Comparison of ENCODE assay signal across 22 cellular contexts in the genomic region with DNA sequence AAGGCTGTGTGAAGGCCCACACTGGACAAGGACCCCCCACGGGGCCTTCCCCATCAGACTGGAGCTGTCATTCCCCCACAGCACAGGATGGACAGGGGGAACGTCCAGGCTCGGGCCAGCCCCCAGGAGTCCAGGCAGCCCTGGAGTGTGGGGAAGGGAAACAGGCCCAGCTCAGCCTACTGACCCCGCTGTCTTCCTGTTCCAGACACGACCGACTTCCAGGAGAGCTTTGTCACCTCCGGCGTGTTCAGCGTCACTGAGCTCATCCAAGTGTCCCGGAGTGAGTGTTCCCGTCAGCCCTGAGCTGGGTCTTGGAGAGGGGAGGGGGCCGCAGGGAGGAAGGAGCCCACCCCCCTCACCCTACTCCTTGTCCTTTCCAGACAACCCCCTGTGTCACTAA. TPM values are rescaled to one million over a fixed set of nuclear protein-coding genes. Genes with fewer than 3 reads are reported as not detected.
DNase-seq lines count a peak whose midpoint lies in the region; ATAC-seq and TF ChIP-seq lines count a peak whose summit lies in the region.
"Had no signal": no experiment of that assay in that cellular context is flagged by ENCODE, and none has a peak within 500 bp of the region (broad histone marks: within the 10 kb centered on the region; RNA-seq: fewer than 3 reads in every experiment).

No MANE protein-coding gene starts in this region.

- H3K9me3 Mint-ChIP-seq in activated CD4-positive, alpha-beta memory T cell treated with anti-CD3 and anti-CD28 coated beads for 36 hours, result peaks cover 8% of the 10 kb centered on the region
- H3K9me3 Mint-ChIP-seq: central memory CD8-positive, alpha-beta T cell; nephron had no signal

- TF ChIP-seq POLR2A in heart left ventricle (IDR thresholded peaks at IDR 0.05) (no peak), gastroesophageal sphincter (IDR thresholded peaks at IDR 0.05) (no peak)

- no peak for TF ChIP-seq EP300 in gastroesophageal sphincter (IDR thresholded peaks at IDR 0.05)

- H3K27me3 ChIP-seq in heart left ventricle (no peaks in the 10 kb centered on the region), gastroesophageal sphincter (no peaks in the 10 kb centered on the region), rectal smooth muscle tissue (ENCODE audit: control insufficient read depth, insufficient read depth, low read length) (no peaks in the 10 kb centered on the region), upper lobe of right lung (no peaks in the 10 kb centered on the region)

- H3K27ac ChIP-seq in heart left ventricle (peak overlapping the region; percentile 3 to 96 (median 87)), gastroesophageal sphincter (peak overlapping the region; percentile 72 to 95 (median 92)), rectal smooth muscle tissue (ENCODE audit: low read depth, low read length) (peak overlapping the region; percentile 80), upper lobe of right lung (peak overlapping the region; percentile 84)

- H3K4me3 ChIP-seq in heart left ventricle (no peak overlapping the region), gastroesophageal sphincter (no peak overlapping the region), rectal smooth muscle tissue (ENCODE audit: low read length) (no peak overlapping the region), upper lobe of right lung (no peak overlapping the region)

- TF ChIP-seq CTCF in heart left ventricle (IDR thresholded peaks at IDR 0.05) (no peak), gastroesophageal sphincter (IDR thresholded peaks at IDR 0.05) (no peak), upper lobe of right lung (IDR thresholded peaks at IDR 0.05) (no peak)

- H3K36me3 ChIP-seq in heart left ventricle, result peaks cover 0 to 58% (median 43%) of the 10 kb centered on the region in 9 donors
- peaks cover 0 to 60% of the 10 kb centered on the region in 2 donors for H3K36me3 ChIP-seq in gastroesophageal sphincter
- H3K36me3 ChIP-seq in rectal smooth muscle tissue (ENCODE audit: control insufficient read depth, insufficient read depth, low read length), result peaks cover 9% of the 10 kb centered on the region
- peaks cover 37% of the 10 kb centered on the region for H3K36me3 ChIP-seq in upper lobe of right lung

- peaks cover 15% of the 10 kb centered on the region for H3K36me3 Mint-ChIP-seq in activated CD4-positive, alpha-beta memory T cell treated with anti-CD3 and anti-CD28 coated beads for 36 hours

- H3K4me3 Mint-ChIP-seq in activated CD4-positive, alpha-beta memory T cell treated with anti-CD3 and anti-CD28 coated beads for 36 hours, result no peak overlapping the region

- no peak for DNase-seq in heart left ventricle
- no peak for DNase-seq in Right ventricle myocardium inferior (ENCODE audit: missing footprints)
- DNase-seq in upper lobe of right lung, result no peak
- DNase-seq in activated CD4-positive, alpha-beta memory T cell treated with anti-CD3 and anti-CD28 coated beads for 36 hours, result no peak
- DNase-seq in stimulated activated naive CD8-positive, alpha-beta T cell treated with anti-CD3 and anti-CD28 coated beads, Interleukin-15, Interleukin-2, amounts not matched to agents 100 U/mL and 50 U/mL, for 24 hours, result no peak
- DNase-seq in LoVo (ENCODE audit: low spot score), result no peak
- DNase-seq: GDM1; mammary epithelial cell; NCI-H187; retina; SHP77; stimulated activated CD4-positive, alpha-beta T cell treated with anti-CD3 and anti-CD28 coated beads, Interleukin-2, amount 100 ng/mL, for 24 hours had no signal

- H3K9me3 ChIP-seq in heart left ventricle (no peaks in the 10 kb centered on the region), gastroesophageal sphincter (no peaks in the 10 kb centered on the region), upper lobe of right lung (no peaks in the 10 kb centered on the region)

- ATAC-seq in heart left ventricle (no peak), Right ventricle myocardium inferior (no peak), gastroesophageal sphincter (no peak), upper lobe of right lung (no peak)
- no peak for ATAC-seq in stimulated activated naive CD8-positive, alpha-beta T cell treated with anti-CD3 and anti-CD28 coated beads, Interleukin-15, Interleukin-2, amounts not matched to agents 100 U/mL and 50 U/mL, for 24 hours

- WGBS in heart left ventricle, 4 donors, result 57 to 84% (median 65%) methylated on average over 7 to 12 of the region's 12 CpGs
- 58 to 80% methylated on average over 1 to 4 of the region's 12 CpGs for WGBS in gastroesophageal sphincter (ENCODE audit: low coverage in 1 of 2), 2 donors

- POLR2A ChIA-PET in activated CD4-positive, alpha-beta memory T cell treated with anti-CD3 and anti-CD28 coated beads for 36 hours (lab: Charles Lee), result no interaction called here

- H3K4me1 ChIP-seq in heart left ventricle (peaks cover 7 to 55% (median 37%) of the 10 kb centered on the region in 12 donors), gastroesophageal sphincter (peaks cover 5 to 78% (median 47%) of the 10 kb centered on the region in 3 donors), rectal smooth muscle tissue (ENCODE audit: control insufficient read depth, insufficient read depth, low read length) (peaks cover 17% of the 10 kb centered on the region), upper lobe of right lung (peaks cover 30% of the 10 kb centered on the region)

- CTCF ChIA-PET in activated CD4-positive, alpha-beta memory T cell treated with anti-CD3 and anti-CD28 coated beads for 36 hours (lab: Charles Lee), result no interaction called here

- no peaks in the 10 kb centered on the region for H3K27me3 Mint-ChIP-seq in activated CD4-positive, alpha-beta memory T cell treated with anti-CD3 and anti-CD28 coated beads for 36 hours
- H3K27me3 Mint-ChIP-seq: central memory CD8-positive, alpha-beta T cell had no signal

- no peak overlapping the region for H3K27ac Mint-ChIP-seq in activated CD4-positive, alpha-beta memory T cell treated with anti-CD3 and anti-CD28 coated beads for 36 hours

- no peak overlapping the region for H3K9ac ChIP-seq in rectal smooth muscle tissue (ENCODE audit: low read length)

- intact Hi-C loops in heart left ventricle (cut with DNase I), result loop anchor here in 6 of 10 donors (5.0 kb wide), 5 partner anchors 34 to 106 kb away; no protein-coding TSS in a partner anchor
- intact Hi-C loops in Right ventricle myocardium inferior (cut with DNase I), result loop anchor here (5.0 kb wide), 1 partner anchor 106 kb away; no protein-coding TSS in a partner anchor
- intact Hi-C loops in upper lobe of right lung (cut with DNase I), result loop anchor here (5.0 to 10.0 kb wide), 2 partner anchors 69 to 106 kb away; partner anchors contain the start of gene NFIC
- intact Hi-C loops in activated CD4-positive, alpha-beta memory T cell treated with anti-CD3 and anti-CD28 coated beads for 36 hours (cut with micrococcal nuclease), result no loop called here

- peaks cover 16% of the 10 kb centered on the region for H3K4me1 Mint-ChIP-seq in activated CD4-positive, alpha-beta memory T cell treated with anti-CD3 and anti-CD28 coated beads for 36 hours (ENCODE audit: low read depth)

RNA-seq across cellular contexts. Expression of gene SMIM24, which starts 47.0 kb away (rescaled TPM):
- total RNA-seq in heart left ventricle, result not detected
- polyA plus RNA-seq in heart left ventricle, result under 1 TPM in 1 of 2 donors, not detected in 1; 0.15 TPM
- not detected for total RNA-seq in Right ventricle myocardium inferior
- total RNA-seq in gastroesophageal sphincter, result not detected
- total RNA-seq in upper lobe of right lung, result not detected
- total RNA-seq in activated CD4-positive, alpha-beta memory T cell treated with anti-CD3 and anti-CD28 coated beads for 36 hours, result not detected
- total RNA-seq: A172; fibroblast of villous mesenchyme; M059J; NCI-H460; T-helper 1 cell treated with Interleukin-12 subunit alpha and Interleukin-12 subunit beta and Interleukin-4 antibody, amounts not matched to agents 30 ng/mL and 1 ng/mL, for 36 hours had no signal

RNA-seq across cellular contexts. Expression of gene SMIM44, which starts 49.9 kb away (rescaled TPM):
- total RNA-seq in heart left ventricle, result not detected
- not detected for polyA plus RNA-seq in heart left ventricle
- not detected for total RNA-seq in Right ventricle myocardium inferior
- not detected for total RNA-seq in gastroesophageal sphincter
- total RNA-seq in upper lobe of right lung, result not detected
- total RNA-seq in activated CD4-positive, alpha-beta memory T cell treated with anti-CD3 and anti-CD28 coated beads for 36 hours, result not detected
- total RNA-seq: A172; fibroblast of villous mesenchyme; M059J; NCI-H460; T-helper 1 cell treated with Interleukin-12 subunit alpha and Interleukin-12 subunit beta and Interleukin-4 antibody, amounts not matched to agents 30 ng/mL and 1 ng/mL, for 36 hours had no signal
- polyA plus RNA-seq: BJ, mammary epithelial cell had no signal
